Comparison of ENCODE assay signal across 8 cellular contexts in genomic region chr7:87312215-87312865, GRCh38. TPM values are rescaled to one million over a fixed set of nuclear protein-coding genes. Genes with fewer than 3 reads are reported as not detected.
A peak's percentile ranks its signal among the peaks of the same experiment; 100 is the strongest.
DNase-seq lines count a peak whose midpoint lies in the region; ATAC-seq and TF ChIP-seq lines count a peak whose summit lies in the region.

No MANE protein-coding gene starts in this region.

- H3K4me3 ChIP-seq in H7 (ENCODE audit: insufficient read depth, low read depth, low read length) (no peak overlapping the region), MG63 (no peak overlapping the region), SK-N-SH (ENCODE audit: low read depth in 2 of 2, low read length in 1 of 2) (no peak overlapping the region; a peak in 1 of 4 replicates), heart right ventricle (no peak overlapping the region)

- CTCF ChIA-PET in GM10248 (lab: Yijun Ruan, JAX) (interaction anchor here (0.6 to 12.2 kb wide), 23 partner anchors 9 to 574 kb away, joined by 3 to 281 read pairs (median 4); no protein-coding TSS in a partner anchor), SK-N-SH (lab: Yijun Ruan, JAX) (interaction anchor here (0.6 to 12.0 kb wide), 32 partner anchors 8 to 573 kb away, joined by 3 to 409 read pairs (median 4); partner anchors contain the start of gene CROT)

- peak; percentile 100 for TF ChIP-seq RAD21 in SK-N-SH (IDR thresholded peaks at IDR 0.05; ENCODE audit: low read length)

- no peaks in the 10 kb centered on the region for H4K20me1 ChIP-seq in SK-N-SH (ENCODE audit: insufficient read depth)

- peak; percentile 62 for DNase-seq in GM10248 (ENCODE audit: extremely low spot score)
- DNase-seq in H7: peak; percentile 54
- peak; percentile 24 for DNase-seq in MG63
- peak; percentile 73 for DNase-seq in SK-N-SH
- peak; percentile 40 for DNase-seq in activated naive CD4-positive, alpha-beta T cell treated with anti-CD3 and anti-CD28 coated beads, Interleukin-2, amount 50 U/mL, for 16 hours
- DNase-seq in heart right ventricle: peak in 1 of 2 donors; percentile 41
- DNase-seq in sciatic nerve (ENCODE audit: low spot score): peak; percentile 72

- H3K4me1 ChIP-seq in SK-N-SH (ENCODE audit: control insufficient read depth in 1 of 2, insufficient read depth in 2 of 2, low read depth in 1 of 2, low read length in 1 of 2): peaks cover 0 to 5% of the 10 kb centered on the region in 2 experiments; a peak in 1 of 4 replicates
- peaks cover 0 to 4% (median 0%) of the 10 kb centered on the region in 9 donors for H3K4me1 ChIP-seq in heart right ventricle

- 24% methylated on average over 2 of the region's 2 CpGs for WGBS in SK-N-SH (ENCODE audit: low lambda C conversion rate)
- 25 to 26% methylated on average over 2 of the region's 2 CpGs for WGBS in heart right ventricle, 2 donors

- H3K9me3 ChIP-seq in MG63 (no peaks in the 10 kb centered on the region), SK-N-SH (no peaks in the 10 kb centered on the region), heart right ventricle (no peaks in the 10 kb centered on the region)

- no peaks in the 10 kb centered on the region for H3F3A ChIP-seq in SK-N-SH (replicated peaks; ENCODE audit: insufficient read depth)

- H3K79me2 ChIP-seq in SK-N-SH (ENCODE audit: insufficient read depth): no peaks in the 10 kb centered on the region

- ATAC-seq in heart right ventricle: peak; percentile 42 to 79 (median 71)
- ATAC-seq in sciatic nerve: peak; percentile 78
- no peak for ATAC-seq in HG03565 (IDR thresholded peaks at IDR 0.05; ENCODE audit: unreplicated experiment)

- no peak overlapping the region for H3K27ac ChIP-seq in SK-N-SH (ENCODE audit: low read depth in 2 of 2, low read length in 1 of 2)
- no peak overlapping the region for H3K27ac ChIP-seq in heart right ventricle

- POLR2A ChIA-PET in GM10248 (lab: Yijun Ruan, JAX): no interaction called here
- POLR2A ChIA-PET in SK-N-SH (lab: Yijun Ruan, JAX): no interaction called here

- TF ChIP-seq CTCF in GM10248 (IDR thresholded peaks at IDR 0.05; ENCODE audit: control extremely low read depth, extremely low read depth, low read depth, missing control alignments) (peak; percentile 98), SK-N-SH (IDR thresholded peaks at IDR 0.05) (peak; percentile 100), heart right ventricle (IDR thresholded peaks at IDR 0.05) (peak; percentile 90 to 99 (median 98))

- H3K4me2 ChIP-seq in SK-N-SH: no peak overlapping the region

- TF ChIP-seq EP300 in SK-N-SH (IDR thresholded peaks at IDR 0.05; ENCODE audit: borderline replicate concordance in 1 of 2, low read depth in 1 of 2, low read length in 1 of 2): no peak

- no peak overlapping the region for H2AFZ ChIP-seq in SK-N-SH (ENCODE audit: low read depth)

- intact Hi-C loops in heart right ventricle (cut with DNase I) (loop anchor here in 8 of 10 donors (1.0 to 10.0 kb wide), 5 partner anchors 104 to 192 kb away; no protein-coding TSS in a partner anchor), sciatic nerve (cut with DNase I) (loop anchor here (5.0 kb wide), 1 partner anchor 105 kb away; no protein-coding TSS in a partner anchor)

- H3K27me3 ChIP-seq in H7 (ENCODE audit: control insufficient read depth, insufficient read depth, low read length) (no peaks in the 10 kb centered on the region), MG63 (no peaks in the 10 kb centered on the region), SK-N-SH (ENCODE audit: insufficient read depth) (no peaks in the 10 kb centered on the region), heart right ventricle (peaks cover 0 to 5% (median 0%) of the 10 kb centered on the region in 7 donors)

- H3K9ac ChIP-seq in SK-N-SH: no peak overlapping the region

- no peaks in the 10 kb centered on the region for H3K9me2 ChIP-seq in SK-N-SH

- H3K36me3 ChIP-seq in H7 (replicated peaks; ENCODE audit: control insufficient read depth, insufficient read depth, low read length): no peaks in the 10 kb centered on the region
- no peaks in the 10 kb centered on the region for H3K36me3 ChIP-seq in MG63
- H3K36me3 ChIP-seq in SK-N-SH (replicated peaks in 1 of 2; ENCODE audit: control insufficient read depth in 1 of 2, insufficient read depth in 2 of 2, low read length in 1 of 2): no peaks in the 10 kb centered on the region
- no peaks in the 10 kb centered on the region for H3K36me3 ChIP-seq in heart right ventricle

TF ChIP-seq in SK-N-SH, 30 proteins besides CTCF, POLR2A, EP300 and RAD21:
- TF ChIP-seq NRF1 (IDR thresholded peaks at IDR 0.05; ENCODE audit: low read depth, low read length) (peak; percentile 15; the same call in 1 of the 2 replicates), NFIC (IDR thresholded peaks at IDR 0.05; ENCODE audit: borderline replicate concordance) (no peak), RCOR1 (IDR thresholded peaks at IDR 0.05; ENCODE audit: low read length) (0 out of 2 replicates have a peak, but pooled peaks have one; percentile 38), JUND (IDR thresholded peaks at IDR 0.05) (no peak), SMC3 (IDR thresholded peaks at IDR 0.05; ENCODE audit: low read depth, low read length) (peak; percentile 100)
- TF ChIP-seq, protein P1, sequence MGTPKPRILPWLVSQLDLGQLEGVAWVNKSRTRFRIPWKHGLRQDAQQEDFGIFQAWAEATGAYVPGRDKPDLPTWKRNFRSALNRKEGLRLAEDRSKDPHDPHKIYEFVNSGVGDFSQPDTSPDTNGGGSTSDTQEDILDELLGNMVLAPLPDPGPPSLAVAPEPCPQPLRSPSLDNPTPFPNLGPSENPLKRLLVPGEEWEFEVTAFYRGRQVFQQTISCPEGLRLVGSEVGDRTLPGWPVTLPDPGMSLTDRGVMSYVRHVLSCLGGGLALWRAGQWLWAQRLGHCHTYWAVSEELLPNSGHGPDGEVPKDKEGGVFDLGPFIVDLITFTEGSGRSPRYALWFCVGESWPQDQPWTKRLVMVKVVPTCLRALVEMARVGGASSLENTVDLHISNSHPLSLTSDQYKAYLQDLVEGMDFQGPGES (IDR thresholded peaks at IDR 0.05; ENCODE audit: low read depth, low read length): 0 out of 2 replicates have a peak, but pooled peaks have one; percentile 7

RNA-seq across cellular contexts. Expression of gene CROT, which starts 33.1 kb away (rescaled TPM):
- 0.80 and 1.6 TPM in 2 replicates for total RNA-seq in H7 (2014; rRNA removed; shearing (Covaris generic))
- 3.3 and 4.5 TPM in 2 replicates for total RNA-seq in MG63 (2014; rRNA removed; shearing (Covaris generic); ENCODE audit: low replicate concordance)
- polyA plus RNA-seq in SK-N-SH (2012; rRNA removed): 7.9 and 11.2 TPM in 2 replicates
- polyA plus RNA-seq in SK-N-SH (2012; cell fraction: cytosol; rRNA removed): 10.8 and 12.8 TPM in 2 replicates
- polyA plus RNA-seq in SK-N-SH (2012; cell fraction: nucleus; rRNA removed): 7.3 and 16.5 TPM in 2 replicates
- 10 to 100 TPM in 1 of 10 donors, 1 to 10 TPM in 9; 4.5 to 10.6 (median 7.7) TPM for total RNA-seq in heart right ventricle
- 1 to 10 TPM; 4.3 to 5.6 TPM for polyA plus RNA-seq in heart right ventricle
- total RNA-seq in sciatic nerve: 13.1 TPM
